1 cellular context compared by ENCODE assay signal in the genomic region with DNA sequence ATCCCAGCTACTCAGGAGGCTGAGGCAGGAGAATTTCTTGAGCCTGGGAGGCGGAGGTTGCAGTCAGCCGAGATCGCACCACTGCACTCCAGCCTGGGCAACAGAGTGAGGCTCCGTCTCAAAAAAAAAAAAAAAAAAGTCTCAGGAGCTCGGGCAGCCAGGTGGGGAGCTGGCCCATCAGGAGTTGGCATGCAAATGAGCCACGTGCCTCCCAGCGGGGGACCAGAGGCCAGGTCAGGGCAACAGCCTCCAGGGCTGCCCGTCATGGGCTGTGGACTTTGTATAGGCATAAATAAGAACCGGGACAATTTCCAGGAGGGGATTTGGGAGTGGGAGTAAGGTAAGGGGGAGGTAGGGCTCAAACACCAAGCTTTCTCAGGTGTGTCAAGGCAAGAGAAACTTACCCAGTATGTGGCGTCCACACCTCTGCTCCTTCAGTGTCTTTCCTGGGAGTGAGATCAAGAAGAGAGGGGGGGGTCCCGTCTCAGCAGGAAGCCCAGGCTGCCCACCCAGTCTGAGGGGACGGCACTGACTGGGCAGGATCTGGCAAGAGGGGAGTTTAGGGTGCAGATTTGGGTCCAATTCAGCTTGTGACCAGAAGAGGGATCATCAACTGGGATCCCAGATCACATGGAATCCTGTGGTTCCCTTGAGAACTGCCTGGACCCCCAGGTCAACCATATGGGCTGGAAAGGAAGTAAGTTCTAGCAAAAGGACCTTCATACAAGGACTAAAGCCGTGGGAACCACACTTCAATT.
TF ChIP-seq lines count a peak whose summit lies in the region.

No MANE protein-coding gene starts in this region.

TF ChIP-seq in HepG2, 621 proteins besides CTCF, POLR2A, EP300 and RAD21 (continues in another document):
- TF ChIP-seq, protein P1, sequence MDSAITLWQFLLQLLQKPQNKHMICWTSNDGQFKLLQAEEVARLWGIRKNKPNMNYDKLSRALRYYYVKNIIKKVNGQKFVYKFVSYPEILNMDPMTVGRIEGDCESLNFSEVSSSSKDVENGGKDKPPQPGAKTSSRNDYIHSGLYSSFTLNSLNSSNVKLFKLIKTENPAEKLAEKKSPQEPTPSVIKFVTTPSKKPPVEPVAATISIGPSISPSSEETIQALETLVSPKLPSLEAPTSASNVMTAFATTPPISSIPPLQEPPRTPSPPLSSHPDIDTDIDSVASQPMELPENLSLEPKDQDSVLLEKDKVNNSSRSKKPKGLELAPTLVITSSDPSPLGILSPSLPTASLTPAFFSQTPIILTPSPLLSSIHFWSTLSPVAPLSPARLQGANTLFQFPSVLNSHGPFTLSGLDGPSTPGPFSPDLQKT (CRISPR knock-in tag; IDR thresholded peaks at IDR 0.05; ENCODE audit: borderline replicate concordance), result no peak
- TF ChIP-seq, protein P2, sequence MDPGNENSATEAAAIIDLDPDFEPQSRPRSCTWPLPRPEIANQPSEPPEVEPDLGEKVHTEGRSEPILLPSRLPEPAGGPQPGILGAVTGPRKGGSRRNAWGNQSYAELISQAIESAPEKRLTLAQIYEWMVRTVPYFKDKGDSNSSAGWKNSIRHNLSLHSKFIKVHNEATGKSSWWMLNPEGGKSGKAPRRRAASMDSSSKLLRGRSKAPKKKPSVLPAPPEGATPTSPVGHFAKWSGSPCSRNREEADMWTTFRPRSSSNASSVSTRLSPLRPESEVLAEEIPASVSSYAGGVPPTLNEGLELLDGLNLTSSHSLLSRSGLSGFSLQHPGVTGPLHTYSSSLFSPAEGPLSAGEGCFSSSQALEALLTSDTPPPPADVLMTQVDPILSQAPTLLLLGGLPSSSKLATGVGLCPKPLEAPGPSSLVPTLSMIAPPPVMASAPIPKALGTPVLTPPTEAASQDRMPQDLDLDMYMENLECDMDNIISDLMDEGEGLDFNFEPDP (CRISPR knock-in tag; conservative IDR thresholded peaks at IDR 0.05), result no peak
- TF ChIP-seq ZNF12 (CRISPR knock-in tag; IDR thresholded peaks at IDR 0.05), result no peak
- TF ChIP-seq WIZ (CRISPR knock-in tag; IDR thresholded peaks at IDR 0.05), result no peak
- TF ChIP-seq ESRRA (CRISPR knock-in tag; IDR thresholded peaks at IDR 0.05; ENCODE audit: low read depth), result no peak
- TF ChIP-seq ZNF678 (CRISPR knock-in tag; IDR thresholded peaks at IDR 0.05), result no peak
- no peak for TF ChIP-seq ATF1 (CRISPR knock-in tag; IDR thresholded peaks at IDR 0.05)
- no peak for TF ChIP-seq ZFP90 (CRISPR knock-in tag; IDR thresholded peaks at IDR 0.05; ENCODE audit: borderline replicate concordance)
- TF ChIP-seq, protein P3, sequence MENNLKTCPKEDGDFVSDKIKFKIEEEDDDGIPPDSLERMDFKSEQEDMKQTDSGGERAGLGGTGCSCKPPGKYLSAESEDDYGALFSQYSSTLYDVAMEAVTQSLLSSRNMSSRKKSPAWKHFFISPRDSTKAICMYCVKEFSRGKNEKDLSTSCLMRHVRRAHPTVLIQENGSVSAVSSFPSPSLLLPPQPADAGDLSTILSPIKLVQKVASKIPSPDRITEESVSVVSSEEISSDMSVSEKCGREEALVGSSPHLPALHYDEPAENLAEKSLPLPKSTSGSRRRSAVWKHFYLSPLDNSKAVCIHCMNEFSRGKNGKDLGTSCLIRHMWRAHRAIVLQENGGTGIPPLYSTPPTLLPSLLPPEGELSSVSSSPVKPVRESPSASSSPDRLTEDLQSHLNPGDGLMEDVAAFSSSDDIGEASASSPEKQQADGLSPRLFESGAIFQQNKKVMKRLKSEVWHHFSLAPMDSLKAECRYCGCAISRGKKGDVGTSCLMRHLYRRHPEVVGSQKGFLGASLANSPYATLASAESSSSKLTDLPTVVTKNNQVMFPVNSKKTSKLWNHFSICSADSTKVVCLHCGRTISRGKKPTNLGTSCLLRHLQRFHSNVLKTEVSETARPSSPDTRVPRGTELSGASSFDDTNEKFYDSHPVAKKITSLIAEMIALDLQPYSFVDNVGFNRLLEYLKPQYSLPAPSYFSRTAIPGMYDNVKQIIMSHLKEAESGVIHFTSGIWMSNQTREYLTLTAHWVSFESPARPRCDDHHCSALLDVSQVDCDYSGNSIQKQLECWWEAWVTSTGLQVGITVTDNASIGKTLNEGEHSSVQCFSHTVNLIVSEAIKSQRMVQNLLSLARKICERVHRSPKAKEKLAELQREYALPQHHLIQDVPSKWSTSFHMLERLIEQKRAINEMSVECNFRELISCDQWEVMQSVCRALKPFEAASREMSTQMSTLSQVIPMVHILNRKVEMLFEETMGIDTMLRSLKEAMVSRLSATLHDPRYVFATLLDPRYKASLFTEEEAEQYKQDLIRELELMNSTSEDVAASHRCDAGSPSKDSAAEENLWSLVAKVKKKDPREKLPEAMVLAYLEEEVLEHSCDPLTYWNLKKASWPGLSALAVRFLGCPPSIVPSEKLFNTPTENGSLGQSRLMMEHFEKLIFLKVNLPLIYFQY (CRISPR knock-in tag; IDR thresholded peaks at IDR 0.05; ENCODE audit: borderline replicate concordance), result 0 out of 2 replicates have a peak, but pooled peaks have one; percentile 5
- TF ChIP-seq ATRX (CRISPR knock-in tag; IDR thresholded peaks at IDR 0.05; ENCODE audit: borderline replicate concordance), result no peak
- no peak for TF ChIP-seq PAF1 (CRISPR knock-in tag; IDR thresholded peaks at IDR 0.05)
- TF ChIP-seq RBM22 (optimal IDR thresholded peaks at IDR 0.05; ENCODE audit: low read length), result no peak
- TF ChIP-seq, protein P4, sequence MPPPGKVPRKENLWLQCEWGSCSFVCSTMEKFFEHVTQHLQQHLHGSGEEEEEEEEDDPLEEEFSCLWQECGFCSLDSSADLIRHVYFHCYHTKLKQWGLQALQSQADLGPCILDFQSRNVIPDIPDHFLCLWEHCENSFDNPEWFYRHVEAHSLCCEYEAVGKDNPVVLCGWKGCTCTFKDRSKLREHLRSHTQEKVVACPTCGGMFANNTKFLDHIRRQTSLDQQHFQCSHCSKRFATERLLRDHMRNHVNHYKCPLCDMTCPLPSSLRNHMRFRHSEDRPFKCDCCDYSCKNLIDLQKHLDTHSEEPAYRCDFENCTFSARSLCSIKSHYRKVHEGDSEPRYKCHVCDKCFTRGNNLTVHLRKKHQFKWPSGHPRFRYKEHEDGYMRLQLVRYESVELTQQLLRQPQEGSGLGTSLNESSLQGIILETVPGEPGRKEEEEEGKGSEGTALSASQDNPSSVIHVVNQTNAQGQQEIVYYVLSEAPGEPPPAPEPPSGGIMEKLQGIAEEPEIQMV (CRISPR knock-in tag; IDR thresholded peaks at IDR 0.05; ENCODE audit: low read depth), result no peak
- TF ChIP-seq FLYWCH1 (CRISPR knock-in tag; IDR thresholded peaks at IDR 0.05), result no peak
- TF ChIP-seq ZNF17 (CRISPR knock-in tag; IDR thresholded peaks at IDR 0.05), result no peak
- peak; percentile 47 for TF ChIP-seq TEAD3 (CRISPR knock-in tag; optimal IDR thresholded peaks at IDR 0.05; ENCODE audit: borderline replicate concordance)
- TF ChIP-seq MEIS1 (CRISPR knock-in tag; IDR thresholded peaks at IDR 0.05; ENCODE audit: borderline replicate concordance), result no peak
- TF ChIP-seq, protein P5, sequence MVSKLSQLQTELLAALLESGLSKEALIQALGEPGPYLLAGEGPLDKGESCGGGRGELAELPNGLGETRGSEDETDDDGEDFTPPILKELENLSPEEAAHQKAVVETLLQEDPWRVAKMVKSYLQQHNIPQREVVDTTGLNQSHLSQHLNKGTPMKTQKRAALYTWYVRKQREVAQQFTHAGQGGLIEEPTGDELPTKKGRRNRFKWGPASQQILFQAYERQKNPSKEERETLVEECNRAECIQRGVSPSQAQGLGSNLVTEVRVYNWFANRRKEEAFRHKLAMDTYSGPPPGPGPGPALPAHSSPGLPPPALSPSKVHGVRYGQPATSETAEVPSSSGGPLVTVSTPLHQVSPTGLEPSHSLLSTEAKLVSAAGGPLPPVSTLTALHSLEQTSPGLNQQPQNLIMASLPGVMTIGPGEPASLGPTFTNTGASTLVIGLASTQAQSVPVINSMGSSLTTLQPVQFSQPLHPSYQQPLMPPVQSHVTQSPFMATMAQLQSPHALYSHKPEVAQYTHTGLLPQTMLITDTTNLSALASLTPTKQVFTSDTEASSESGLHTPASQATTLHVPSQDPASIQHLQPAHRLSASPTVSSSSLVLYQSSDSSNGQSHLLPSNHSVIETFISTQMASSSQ (IDR thresholded peaks at IDR 0.05; ENCODE audit: low read depth), result no peak
- TF ChIP-seq, protein P5 (CRISPR knock-in tag; IDR thresholded peaks at IDR 0.05; ENCODE audit: borderline replicate concordance), result peak; percentile 23; the same call in 1 of the 2 replicates
- TF ChIP-seq PLRG1 (conservative IDR thresholded peaks at IDR 0.05), result no peak
- TF ChIP-seq HMGA1 (CRISPR knock-in tag; conservative IDR thresholded peaks at IDR 0.05), result no peak
- TF ChIP-seq NKX3-1 (CRISPR knock-in tag; IDR thresholded peaks at IDR 0.05), result no peak
- no peak for TF ChIP-seq GTF2F1 (IDR thresholded peaks at IDR 0.05; ENCODE audit: low read length)
- TF ChIP-seq, protein P6, sequence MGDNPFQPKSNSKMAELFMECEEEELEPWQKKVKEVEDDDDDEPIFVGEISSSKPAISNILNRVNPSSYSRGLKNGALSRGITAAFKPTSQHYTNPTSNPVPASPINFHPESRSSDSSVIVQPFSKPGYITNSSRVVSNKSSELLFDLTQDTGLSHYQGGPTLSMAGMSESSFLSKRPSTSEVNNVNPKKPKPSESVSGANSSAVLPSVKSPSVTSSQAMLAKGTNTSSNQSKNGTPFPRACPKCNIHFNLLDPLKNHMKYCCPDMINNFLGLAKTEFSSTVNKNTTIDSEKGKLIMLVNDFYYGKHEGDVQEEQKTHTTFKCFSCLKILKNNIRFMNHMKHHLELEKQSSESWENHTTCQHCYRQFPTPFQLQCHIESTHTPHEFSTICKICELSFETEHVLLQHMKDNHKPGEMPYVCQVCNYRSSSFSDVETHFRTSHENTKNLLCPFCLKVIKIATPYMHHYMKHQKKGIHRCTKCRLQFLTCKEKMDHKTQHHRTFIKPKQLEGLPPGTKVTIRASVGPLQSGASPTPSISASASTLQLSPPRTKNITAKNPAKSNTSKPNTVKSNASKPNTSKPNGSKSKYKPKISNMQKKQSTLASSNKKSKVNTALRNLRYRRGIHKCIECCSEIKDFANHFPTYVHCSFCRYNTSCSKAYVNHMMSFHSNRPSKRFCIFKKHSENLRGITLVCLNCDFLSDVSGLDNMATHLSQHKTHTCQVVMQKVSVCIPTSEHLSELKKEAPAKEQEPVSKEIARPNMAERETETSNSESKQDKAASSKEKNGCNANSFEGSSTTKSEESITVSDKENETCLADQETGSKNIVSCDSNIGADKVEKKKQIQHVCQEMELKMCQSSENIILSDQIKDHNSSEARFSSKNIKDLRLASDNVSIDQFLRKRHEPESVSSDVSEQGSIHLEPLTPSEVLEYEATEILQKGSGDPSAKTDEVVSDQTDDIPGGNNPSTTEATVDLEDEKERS (CRISPR knock-in tag; IDR thresholded peaks at IDR 0.05), result no peak
- no peak for TF ChIP-seq POGZ (CRISPR knock-in tag; IDR thresholded peaks at IDR 0.05)
- TF ChIP-seq ZFP36 (IDR thresholded peaks at IDR 0.05; ENCODE audit: borderline replicate concordance, low read depth, low read length, partially characterized antibody), result no peak
- TF ChIP-seq RXRB (CRISPR knock-in tag; IDR thresholded peaks at IDR 0.05; ENCODE audit: borderline replicate concordance), result peak; percentile 88
- no peak for TF ChIP-seq SAFB2 (CRISPR knock-in tag; IDR thresholded peaks at IDR 0.05; ENCODE audit: borderline replicate concordance, low read depth)
- no peak; the same call in 1 of the 2 replicates for TF ChIP-seq ZNF619 (CRISPR knock-in tag; IDR thresholded peaks at IDR 0.05)
- no peak for TF ChIP-seq ZNF792 (CRISPR knock-in tag; IDR thresholded peaks at IDR 0.05)
- TF ChIP-seq HDAC6 (IDR thresholded peaks at IDR 0.05; ENCODE audit: low read depth, low read length), result no peak
- no peak for TF ChIP-seq ZNF652 (CRISPR knock-in tag; IDR thresholded peaks at IDR 0.05; ENCODE audit: borderline replicate concordance, low read depth)
- TF ChIP-seq RBFOX2 (IDR thresholded peaks at IDR 0.05; ENCODE audit: low read depth, low read length), result no peak
- no peak for TF ChIP-seq FOXK2 (IDR thresholded peaks at IDR 0.05)
- TF ChIP-seq, protein P7, sequence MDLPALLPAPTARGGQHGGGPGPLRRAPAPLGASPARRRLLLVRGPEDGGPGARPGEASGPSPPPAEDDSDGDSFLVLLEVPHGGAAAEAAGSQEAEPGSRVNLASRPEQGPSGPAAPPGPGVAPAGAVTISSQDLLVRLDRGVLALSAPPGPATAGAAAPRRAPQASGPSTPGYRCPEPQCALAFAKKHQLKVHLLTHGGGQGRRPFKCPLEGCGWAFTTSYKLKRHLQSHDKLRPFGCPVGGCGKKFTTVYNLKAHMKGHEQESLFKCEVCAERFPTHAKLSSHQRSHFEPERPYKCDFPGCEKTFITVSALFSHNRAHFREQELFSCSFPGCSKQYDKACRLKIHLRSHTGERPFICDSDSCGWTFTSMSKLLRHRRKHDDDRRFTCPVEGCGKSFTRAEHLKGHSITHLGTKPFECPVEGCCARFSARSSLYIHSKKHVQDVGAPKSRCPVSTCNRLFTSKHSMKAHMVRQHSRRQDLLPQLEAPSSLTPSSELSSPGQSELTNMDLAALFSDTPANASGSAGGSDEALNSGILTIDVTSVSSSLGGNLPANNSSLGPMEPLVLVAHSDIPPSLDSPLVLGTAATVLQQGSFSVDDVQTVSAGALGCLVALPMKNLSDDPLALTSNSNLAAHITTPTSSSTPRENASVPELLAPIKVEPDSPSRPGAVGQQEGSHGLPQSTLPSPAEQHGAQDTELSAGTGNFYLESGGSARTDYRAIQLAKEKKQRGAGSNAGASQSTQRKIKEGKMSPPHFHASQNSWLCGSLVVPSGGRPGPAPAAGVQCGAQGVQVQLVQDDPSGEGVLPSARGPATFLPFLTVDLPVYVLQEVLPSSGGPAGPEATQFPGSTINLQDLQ (CRISPR knock-in tag; IDR thresholded peaks at IDR 0.05), result no peak
- TF ChIP-seq SCMH1 (CRISPR knock-in tag; IDR thresholded peaks at IDR 0.05; ENCODE audit: borderline replicate concordance), result no peak
- TF ChIP-seq, protein P8, sequence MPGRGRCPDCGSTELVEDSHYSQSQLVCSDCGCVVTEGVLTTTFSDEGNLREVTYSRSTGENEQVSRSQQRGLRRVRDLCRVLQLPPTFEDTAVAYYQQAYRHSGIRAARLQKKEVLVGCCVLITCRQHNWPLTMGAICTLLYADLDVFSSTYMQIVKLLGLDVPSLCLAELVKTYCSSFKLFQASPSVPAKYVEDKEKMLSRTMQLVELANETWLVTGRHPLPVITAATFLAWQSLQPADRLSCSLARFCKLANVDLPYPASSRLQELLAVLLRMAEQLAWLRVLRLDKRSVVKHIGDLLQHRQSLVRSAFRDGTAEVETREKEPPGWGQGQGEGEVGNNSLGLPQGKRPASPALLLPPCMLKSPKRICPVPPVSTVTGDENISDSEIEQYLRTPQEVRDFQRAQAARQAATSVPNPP (CRISPR knock-in tag; IDR thresholded peaks at IDR 0.05), result no peak
- TF ChIP-seq ZNF10 (CRISPR knock-in tag; IDR thresholded peaks at IDR 0.05; ENCODE audit: borderline replicate concordance, low read depth), result no peak
- TF ChIP-seq MAF1 (CRISPR knock-in tag; IDR thresholded peaks at IDR 0.05; ENCODE audit: borderline replicate concordance), result no peak
